Comparison of ENCODE assay signal across 19 cellular contexts in the genomic region with DNA sequence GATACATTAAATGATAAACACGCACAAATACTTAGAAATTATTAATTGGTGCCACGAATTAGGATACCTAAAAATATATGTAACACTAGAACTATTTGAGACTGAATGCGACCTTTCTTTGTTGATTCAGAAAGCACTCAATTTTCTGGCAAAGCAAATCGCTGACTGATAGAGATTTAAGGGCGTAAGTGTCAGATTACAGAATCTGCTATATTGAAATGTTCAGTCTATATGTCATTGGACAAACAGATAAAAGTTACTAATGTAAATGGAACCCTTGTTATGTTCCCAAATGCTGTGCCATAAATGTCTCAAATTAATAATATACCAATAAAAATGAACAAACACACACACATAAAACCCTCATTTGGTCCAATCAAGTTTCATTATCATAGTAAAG.
DNase-seq lines count a peak whose midpoint lies in the region; ATAC-seq and TF ChIP-seq lines count a peak whose summit lies in the region.
"Had no signal": no experiment of that assay in that cellular context is flagged by ENCODE, and none has a peak within 500 bp of the region (broad histone marks: within the 10 kb centered on the region; RNA-seq: fewer than 3 reads in every experiment).

No MANE protein-coding gene starts in this region.

- H3K4me2 ChIP-seq in SK-N-SH (no peak overlapping the region), PC-9 (no peak overlapping the region)

- H3K27ac ChIP-seq in SK-N-SH (ENCODE audit: low read depth in 2 of 2, low read length in 1 of 2) (peak overlapping the region in 1 of 2 experiments; percentile 6; a peak in 1 of 4 replicates), layer of hippocampus (ENCODE audit: low read depth, low read length) (peak overlapping the region; percentile 12), PC-9 (no peak overlapping the region)
- H3K27ac ChIP-seq: esophagus squamous epithelium, HL-60, prostate gland, testis had no signal

- H3K79me2 ChIP-seq in SK-N-SH (ENCODE audit: insufficient read depth) (no peaks in the 10 kb centered on the region), PC-9 (ENCODE audit: low read depth) (no peaks in the 10 kb centered on the region)

- WGBS in SK-N-SH (ENCODE audit: low lambda C conversion rate) = 61% methylated on average over 5 of the region's 5 CpGs

- ATAC-seq in sciatic nerve = no peak
- ATAC-seq: activated T-helper 17 cell treated with anti-CD3 and anti-CD28 coated beads, Interleukin-2, amount 50 U/mL, for 72 hours; K562; left colon had no signal

- TF ChIP-seq EP300 in SK-N-SH (IDR thresholded peaks at IDR 0.05; ENCODE audit: borderline replicate concordance in 1 of 2, low read depth in 1 of 2, low read length in 1 of 2) = peak in 1 of 2 experiments; percentile 34; a peak in 1 of 4 replicates

- TF ChIP-seq CTCF in SK-N-SH (IDR thresholded peaks at IDR 0.05) (no peak), PC-9 (conservative IDR thresholded peaks at IDR 0.05) (no peak)

- no peak overlapping the region for H3K9ac ChIP-seq in SK-N-SH

- DNase-seq in COLO829 (ENCODE audit: low spot score) (peak; percentile 20), NCI-H1092 treated with DMSO at 0.1 percent for 48 hours (lab: John Stamatoyannopoulos, UW) (peak; percentile 81), SK-N-SH (no peak), PC-9 (no peak), sciatic nerve (ENCODE audit: low spot score) (no peak)
- no peak for DNase-seq in stimulated activated CD4-positive, alpha-beta T cell treated with anti-CD3 and anti-CD28 coated beads, Interleukin-1b, Interleukin-23, amount 100 ng/mL, for 48 hours
- no peak for DNase-seq in stimulated activated CD4-positive, alpha-beta T cell treated with anti-CD3 and anti-CD28 coated beads, Interleukin-15, amount 100 ng/mL, for 24 hours
- DNase-seq: activated CD4-positive, alpha-beta T cell treated with anti-CD3 and anti-CD28 coated beads for 4 hours; CD8-positive, alpha-beta memory T cell; esophagus squamous epithelium; HFFc6; left colon; nephron progenitor cell; testis had no signal

- H3F3A ChIP-seq in SK-N-SH (replicated peaks; ENCODE audit: insufficient read depth) = peaks cover 15% of the 10 kb centered on the region
- 0 out of 2 replicates have a peak, but pooled peaks cover 8% of the 10 kb centered on the region for H3F3A ChIP-seq in PC-9 (ENCODE audit: insufficient read depth, low read depth)

- H2AFZ ChIP-seq in SK-N-SH (ENCODE audit: low read depth) = no peak overlapping the region
- no peak overlapping the region for H2AFZ ChIP-seq in PC-9

- CTCF ChIA-PET in SK-N-SH (lab: Yijun Ruan, JAX) (interaction anchor here (0.7 to 1.0 kb wide), 2 partner anchors 211 to 1794 kb away, joined by 3 read pairs; no protein-coding TSS in a partner anchor), PC-9 (lab: Charles Lee) (no interaction called here)

- H4K20me1 ChIP-seq in SK-N-SH (ENCODE audit: insufficient read depth) = no peaks in the 10 kb centered on the region
- no peaks in the 10 kb centered on the region for H4K20me1 ChIP-seq in PC-9 (ENCODE audit: insufficient read depth)

- H3K4me1 ChIP-seq in SK-N-SH (ENCODE audit: control insufficient read depth in 1 of 2, insufficient read depth in 2 of 2, low read depth in 1 of 2, low read length in 1 of 2) = peaks cover 17 to 20% of the 10 kb centered on the region in 2 experiments; a peak in 3 of 4 replicates
- peaks cover 10% of the 10 kb centered on the region for H3K4me1 ChIP-seq in PC-9 (replicated peaks; ENCODE audit: insufficient read depth)
- H3K4me1 ChIP-seq: prostate gland had no signal

- intact Hi-C loops in PC-9 (cut with micrococcal nuclease; ENCODE audit: unreplicated experiment) = no loop called here
- intact Hi-C loops in sciatic nerve (cut with DNase I) = no loop called here

- H3K36me3 ChIP-seq in SK-N-SH (replicated peaks in 1 of 2; ENCODE audit: control insufficient read depth in 1 of 2, insufficient read depth in 2 of 2, low read length in 1 of 2) (peaks cover 2 to 37% of the 10 kb centered on the region in 2 experiments), PC-9 (ENCODE audit: low read depth) (no peaks in the 10 kb centered on the region)
- H3K36me3 ChIP-seq: prostate gland had no signal

- BruUV-seq in PC-9 (replicated peaks; lab: Mats Ljungman, UMichigan) = no TSS peak

- no peaks in the 10 kb centered on the region for H3K9me2 ChIP-seq in SK-N-SH
- H3K9me2 ChIP-seq in PC-9 (ENCODE audit: insufficient read depth) = no peaks in the 10 kb centered on the region

- TF ChIP-seq RAD21 in SK-N-SH (IDR thresholded peaks at IDR 0.05; ENCODE audit: low read length) = no peak

- POLR2A ChIA-PET in SK-N-SH (lab: Yijun Ruan, JAX) = no interaction called here
- POLR2A ChIA-PET in PC-9 (lab: Charles Lee; ENCODE audit: unreplicated experiment) = no interaction called here

- H3K27me3 ChIP-seq in SK-N-SH (ENCODE audit: insufficient read depth) = no peaks in the 10 kb centered on the region
- H3K27me3 ChIP-seq in layer of hippocampus (ENCODE audit: control insufficient read depth, insufficient read depth, low read length) = no peaks in the 10 kb centered on the region
- H3K27me3 ChIP-seq in PC-9 (ENCODE audit: insufficient read depth, low read depth) = no peaks in the 10 kb centered on the region
- H3K27me3 ChIP-seq: esophagus squamous epithelium, testis had no signal

- H3K4me3 ChIP-seq in SK-N-SH (ENCODE audit: low read depth in 2 of 2, low read length in 1 of 2) = no peak overlapping the region
- H3K4me3 ChIP-seq in PC-9 = no peak overlapping the region
- H3K4me3 ChIP-seq: esophagus squamous epithelium, K562, prostate gland, testis had no signal

- H3K9me3 ChIP-seq in SK-N-SH (no peaks in the 10 kb centered on the region), PC-9 (ENCODE audit: insufficient read depth, low read depth) (no peaks in the 10 kb centered on the region)
- H3K9me3 ChIP-seq: esophagus squamous epithelium, prostate gland, testis had no signal

TF ChIP-seq in SK-N-SH, 30 proteins besides CTCF, POLR2A, EP300 and RAD21:
- TF ChIP-seq, protein P1, sequence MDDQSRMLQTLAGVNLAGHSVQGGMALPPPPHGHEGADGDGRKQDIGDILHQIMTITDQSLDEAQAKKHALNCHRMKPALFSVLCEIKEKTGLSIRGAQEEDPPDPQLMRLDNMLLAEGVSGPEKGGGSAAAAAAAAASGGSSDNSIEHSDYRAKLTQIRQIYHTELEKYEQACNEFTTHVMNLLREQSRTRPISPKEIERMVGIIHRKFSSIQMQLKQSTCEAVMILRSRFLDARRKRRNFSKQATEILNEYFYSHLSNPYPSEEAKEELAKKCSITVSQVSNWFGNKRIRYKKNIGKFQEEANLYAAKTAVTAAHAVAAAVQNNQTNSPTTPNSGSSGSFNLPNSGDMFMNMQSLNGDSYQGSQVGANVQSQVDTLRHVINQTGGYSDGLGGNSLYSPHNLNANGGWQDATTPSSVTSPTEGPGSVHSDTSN (IDR thresholded peaks at IDR 0.05) = peak; percentile 58
- TF ChIP-seq, protein P2, sequence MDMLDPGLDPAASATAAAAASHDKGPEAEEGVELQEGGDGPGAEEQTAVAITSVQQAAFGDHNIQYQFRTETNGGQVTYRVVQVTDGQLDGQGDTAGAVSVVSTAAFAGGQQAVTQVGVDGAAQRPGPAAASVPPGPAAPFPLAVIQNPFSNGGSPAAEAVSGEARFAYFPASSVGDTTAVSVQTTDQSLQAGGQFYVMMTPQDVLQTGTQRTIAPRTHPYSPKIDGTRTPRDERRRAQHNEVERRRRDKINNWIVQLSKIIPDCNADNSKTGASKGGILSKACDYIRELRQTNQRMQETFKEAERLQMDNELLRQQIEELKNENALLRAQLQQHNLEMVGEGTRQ (IDR thresholded peaks at IDR 0.05; ENCODE audit: borderline replicate concordance, low read depth, low read length) = no peak
- peak; percentile 31; the same call in 1 of the 2 replicates for TF ChIP-seq TCF12 (IDR thresholded peaks at IDR 0.05)
- no peak for TF ChIP-seq NRF1 (IDR thresholded peaks at IDR 0.05; ENCODE audit: low read depth, low read length)
- TF ChIP-seq MXI1 (IDR thresholded peaks at IDR 0.05; ENCODE audit: low read depth, low read length) = no peak
- TF ChIP-seq CHD2 (IDR thresholded peaks at IDR 0.05; ENCODE audit: low read length, partially characterized antibody) = no peak
- 0 out of 2 replicates have a peak, but pooled peaks have one; percentile 7 for TF ChIP-seq JUND (IDR thresholded peaks at IDR 0.05)
- TF ChIP-seq, protein P3, sequence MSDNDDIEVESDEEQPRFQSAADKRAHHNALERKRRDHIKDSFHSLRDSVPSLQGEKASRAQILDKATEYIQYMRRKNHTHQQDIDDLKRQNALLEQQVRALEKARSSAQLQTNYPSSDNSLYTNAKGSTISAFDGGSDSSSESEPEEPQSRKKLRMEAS (IDR thresholded peaks at IDR 0.05; ENCODE audit: low read depth) = no peak
- TF ChIP-seq RCOR1 (IDR thresholded peaks at IDR 0.05; ENCODE audit: low read length) = no peak
- no peak for TF ChIP-seq NFIC (IDR thresholded peaks at IDR 0.05; ENCODE audit: borderline replicate concordance)

Comparison
In these comparisons a context has a peak if more than half of its experiments do, and no peak if none do; other contexts are left out.
1. DNase-seq: peak in COLO829 (single experiment) and NCI-H1092 treated with DMSO at 0.1 percent for 48 hours (single experiment); none in SK-N-SH (single experiment), PC-9 (0 of 2), stimulated activated CD4-positive, alpha-beta T cell treated with anti-CD3 and anti-CD28 coated beads, Interleukin-1b, Interleukin-23, amount 100 ng/mL, for 48 hours (single experiment), sciatic nerve (single experiment) and stimulated activated CD4-positive, alpha-beta T cell treated with anti-CD3 and anti-CD28 coated beads, Interleukin-15, amount 100 ng/mL, for 24 hours (single experiment).